8 cellular contexts compared by ENCODE assay signal in genomic region chr21:45074818-45075605, GRCh38. TPM values are rescaled to one million over a fixed set of nuclear protein-coding genes. Genes with fewer than 3 reads are reported as not detected.
A peak's percentile ranks its signal among the peaks of the same experiment; 100 is the strongest.
DNase-seq lines count a peak whose midpoint lies in the region; ATAC-seq lines count a peak whose summit lies in the region.

No MANE protein-coding gene starts in this region.

- ATAC-seq in GM19455 (IDR thresholded peaks at IDR 0.05; ENCODE audit: unreplicated experiment): peak; percentile 15
- peak; percentile 31 to 38 for ATAC-seq in left cardiac atrium
- no peak for ATAC-seq in HG02938 (IDR thresholded peaks at IDR 0.05; ENCODE audit: unreplicated experiment)
- no peak for ATAC-seq in GM21825 (IDR thresholded peaks at IDR 0.05; ENCODE audit: unreplicated experiment)

- intact Hi-C loops in left cardiac atrium (cut with DNase I): loop anchor here in 1 of 2 donors (5.0 kb wide), 1 partner anchor 118 kb away; no protein-coding TSS in a partner anchor

- DNase-seq in AG08396 (ENCODE audit: low spot score) (peak; percentile 54), NCI-H1105 treated with DMSO at 0.1 percent for 48 hours (lab: John Stamatoyannopoulos, UW) (peak; percentile 16), left cardiac atrium (no peak), putamen (ENCODE audit: low spot score) (peak; percentile 20)
- DNase-seq in activated naive CD4-positive, alpha-beta T cell treated with anti-CD3 and anti-CD28 coated beads, Interleukin-2, amount 50 U/mL, for 16 hours: peak; percentile 48

RNA-seq across cellular contexts. Expression of gene ADARB1, which starts 0.6 kb away (rescaled TPM):
- total RNA-seq in left cardiac atrium: 10 to 100 TPM; 20.6 to 21.7 TPM

Comparison
In these comparisons a context has a peak if more than half of its experiments do, and no peak if none do; other contexts are left out.
1. ATAC-seq: peak in GM19455 (single experiment) and left cardiac atrium (2 of 2); none in HG02938 (single experiment) and GM21825 (single experiment).